Comparison of ENCODE assay signal across 8 cellular contexts in genomic region chr11:65117206-65118096, GRCh38. TPM values are rescaled to one million over a fixed set of nuclear protein-coding genes. Genes with fewer than 3 reads are reported as not detected.
A peak's percentile ranks its signal among the peaks of the same experiment; 100 is the strongest.
DNase-seq lines count a peak whose midpoint lies in the region; ATAC-seq and TF ChIP-seq lines count a peak whose summit lies in the region.

TSS of gene ZNHIT2 (minus strand) at chr11:65117701. CDS start at chr11:65117653, 48 bp downstream.

- no peaks in the 10 kb centered on the region for H3K27me3 ChIP-seq in mucosa of stomach (ENCODE audit: control insufficient read depth, insufficient read depth, low read length)

- peaks cover 57% of the 10 kb centered on the region for H3K4me1 Mint-ChIP-seq in activated T-cell treated with anti-CD3 and anti-CD28 coated beads, Interleukin-2, amount 50 U/mL, for 4 hours (ENCODE audit: low read depth)

- ATAC-seq in GM21717 (IDR thresholded peaks at IDR 0.05; ENCODE audit: unreplicated experiment) = peak; percentile 42
- ATAC-seq in activated T-cell treated with anti-CD3 and anti-CD28 coated beads, Interleukin-2, amount 50 U/mL, for 4 hours = peak; percentile 62 to 67

- H3K36me3 ChIP-seq in mucosa of stomach (ENCODE audit: control insufficient read depth, insufficient read depth, low read length) = peaks cover 26% of the 10 kb centered on the region

- H3K4me3 Mint-ChIP-seq in activated T-cell treated with anti-CD3 and anti-CD28 coated beads, Interleukin-2, amount 50 U/mL, for 4 hours = peak within 1 kb of the TSS; percentile 88

- peaks cover 41% of the 10 kb centered on the region for H3K4me1 ChIP-seq in mucosa of stomach (ENCODE audit: control insufficient read depth, insufficient read depth, low read length)

- H3K9me3 ChIP-seq in mucosa of stomach (ENCODE audit: control insufficient read depth, low read length) = no peaks in the 10 kb centered on the region

- peak within 1 kb of the TSS; percentile 33 for H3K4me3 ChIP-seq in mucosa of stomach (ENCODE audit: low read length)

- peak within 1 kb of the TSS; percentile 73 for H3K9ac ChIP-seq in mucosa of stomach (ENCODE audit: low read length)

- no peaks in the 10 kb centered on the region for H3K9me3 Mint-ChIP-seq in activated T-cell treated with anti-CD3 and anti-CD28 coated beads, Interleukin-2, amount 50 U/mL, for 4 hours

- peak; percentile 92 for TF ChIP-seq POLR2A in erythroblast (IDR thresholded peaks at IDR 0.05; ENCODE audit: low read length)

- DNase-seq in DMS79 (lab: John Stamatoyannopoulos, UW) = peak; percentile 99
- DNase-seq in KG1 (lab: John Stamatoyannopoulos, UW) = peak; percentile 100
- peak; percentile 100 for DNase-seq in activated T-cell treated with anti-CD3 and anti-CD28 coated beads, Interleukin-2, amount 50 U/mL, for 4 hours
- peak; percentile 99 for DNase-seq in erythroblast (lab: John Stamatoyannopoulos, UW)
- peak; percentile 100 for DNase-seq in stimulated activated CD8-positive, alpha-beta memory T cell treated with anti-CD3 and anti-CD28 coated beads, Interleukin-7, amount 100 ng/mL, for 24 hours (ENCODE audit: low read depth)

- H3K36me3 Mint-ChIP-seq in activated T-cell treated with anti-CD3 and anti-CD28 coated beads, Interleukin-2, amount 50 U/mL, for 4 hours (ENCODE audit: insufficient read depth) = peaks cover 31% of the 10 kb centered on the region

- H3K27me3 Mint-ChIP-seq in activated T-cell treated with anti-CD3 and anti-CD28 coated beads, Interleukin-2, amount 50 U/mL, for 4 hours (ENCODE audit: low read depth) = no peaks in the 10 kb centered on the region

TF ChIP-seq in PFSK-1, 5 proteins besides CTCF, POLR2A, EP300 and RAD21:
- TF ChIP-seq FOXP2 (optimal IDR thresholded peaks at IDR 0.05; ENCODE audit: borderline replicate concordance, extremely low read depth, extremely low read length, insufficient read depth) (no peak), TAF1 (IDR thresholded peaks at IDR 0.05; ENCODE audit: borderline replicate concordance, insufficient read depth, low read length) (peak; percentile 71; the same call in 1 of the 2 replicates), POLR2AphosphoS5 (IDR thresholded peaks at IDR 0.05; ENCODE audit: low read depth, low read length) (peak; percentile 66)
TF ChIP-seq in PFSK-1: peak in this region for 2.

RNA-seq across cellular contexts. Expression of gene ZNHIT2, which starts in this region (rescaled TPM):
- polyA plus RNA-seq in PFSK-1 (2012; ENCODE audit: insufficient read length, low read depth) = 36.3 TPM
- 10 to 100 TPM; 25.9 to 28.1 (median 26.2) TPM for total RNA-seq in activated T-cell treated with anti-CD3 and anti-CD28 coated beads, Interleukin-2, amount 50 U/mL, for 4 hours

Comparison
In these comparisons a context has a peak if more than half of its experiments do, and no peak if none do; other contexts are left out.
1. Peak in every context shown above with its lines: DNase-seq, ATAC-seq and H3K4me3 ChIP-seq.